2 cellular contexts compared by ENCODE assay signal in genomic region chr1:53987880-53988279, GRCh38.
TF ChIP-seq lines count a peak whose summit lies in the region.

No MANE protein-coding gene starts in this region.

TF ChIP-seq in HEK293, 187 proteins besides CTCF, POLR2A, EP300 and RAD21:
- TF ChIP-seq ZNF335 (tag by site-specific recombination; conservative IDR thresholded peaks at IDR 0.05): peak; percentile 33; the same call in 1 of the 2 replicates
- TF ChIP-seq ZBTB1 (tag by site-specific recombination; IDR thresholded peaks at IDR 0.05): no peak

TF ChIP-seq in GM12878, 131 proteins besides CTCF, POLR2A, EP300 and RAD21:
- no peak for TF ChIP-seq ZBTB11 (CRISPR knock-in tag; IDR thresholded peaks at IDR 0.05)
- TF ChIP-seq NR2F1 (conservative IDR thresholded peaks at IDR 0.05): no peak
- TF ChIP-seq POU2F2 (IDR thresholded peaks at IDR 0.05; ENCODE audit: borderline replicate concordance, low read depth, low read length): no peak
- TF ChIP-seq IKZF2 (IDR thresholded peaks at IDR 0.05): no peak
- TF ChIP-seq SMAD1 (IDR thresholded peaks at IDR 0.05; ENCODE audit: low read depth, partially characterized antibody): no peak
- TF ChIP-seq BACH1 (IDR thresholded peaks at IDR 0.05; ENCODE audit: borderline replicate concordance): no peak
- TF ChIP-seq SIN3A (IDR thresholded peaks at IDR 0.05; ENCODE audit: low read depth, low read length): no peak
- TF ChIP-seq SUZ12 (IDR thresholded peaks at IDR 0.05; ENCODE audit: unreplicated experiment): no peak
- no peak for TF ChIP-seq TAF1 (IDR thresholded peaks at IDR 0.05; ENCODE audit: borderline replicate concordance, low read depth, low read length)
- TF ChIP-seq SREBF2 (IDR thresholded peaks at IDR 0.05; ENCODE audit: low read length): no peak
- no peak for TF ChIP-seq CREB1 (IDR thresholded peaks at IDR 0.05; ENCODE audit: low read depth)
- TF ChIP-seq ESRRA (IDR thresholded peaks at IDR 0.05; ENCODE audit: low read length): no peak
- TF ChIP-seq EGR1 (IDR thresholded peaks at IDR 0.05; ENCODE audit: borderline replicate concordance in 1 of 2, low read depth in 2 of 2, low read length in 2 of 2): no peak
- no peak for TF ChIP-seq MXI1 (IDR thresholded peaks at IDR 0.05; ENCODE audit: low read depth, low read length)
- peak; percentile 47 for TF ChIP-seq JUNB (IDR thresholded peaks at IDR 0.05)
- TF ChIP-seq RUNX3 (IDR thresholded peaks at IDR 0.05; ENCODE audit: low read length): peak; percentile 45; the same call in 1 of the 2 replicates
- no peak for TF ChIP-seq CHD4 (IDR thresholded peaks at IDR 0.05)
